12 cellular contexts compared by ENCODE assay signal in the genomic region with DNA sequence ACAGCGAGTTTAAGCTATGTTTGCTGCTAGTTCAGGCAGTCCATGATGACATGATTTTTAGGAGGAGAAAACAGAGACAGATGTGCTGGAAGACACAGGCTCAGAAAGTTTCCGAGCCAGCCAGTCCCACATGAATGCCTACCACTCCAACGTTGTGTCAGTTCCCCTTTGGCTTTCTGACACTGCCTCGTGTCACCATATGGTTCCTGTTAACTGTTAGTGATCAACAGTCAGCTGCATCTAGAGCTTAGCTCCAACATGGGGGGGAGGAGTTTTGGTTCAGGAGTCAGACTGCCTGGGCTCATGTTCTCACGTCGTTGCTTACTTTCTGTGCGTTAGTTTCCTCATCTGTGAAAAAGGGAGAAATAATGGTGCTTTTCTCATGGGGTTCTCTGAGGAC.
DNase-seq lines count a peak whose midpoint lies in the region; ATAC-seq and TF ChIP-seq lines count a peak whose summit lies in the region.
"Had no signal": no experiment of that assay in that cellular context is flagged by ENCODE, and none has a peak within 500 bp of the region (broad histone marks: within the 10 kb centered on the region; RNA-seq: fewer than 3 reads in every experiment).

No MANE protein-coding gene starts in this region.

- no TSS peak for BruUV-seq in PC-3 (replicated peaks; lab: Mats Ljungman, UMichigan)

- H3K4me1 ChIP-seq in neutrophil (ENCODE audit: control insufficient read depth in 1 of 2, insufficient read depth in 1 of 2, low read depth in 1 of 2, low read length in 1 of 2) (peaks cover 53 to 59% of the 10 kb centered on the region in 2 experiments), esophagus squamous epithelium (no peaks in the 10 kb centered on the region), PC-3 (ENCODE audit: insufficient read depth, low read length) (peaks cover 14% of the 10 kb centered on the region)

- TF ChIP-seq CTCF in neutrophil (IDR thresholded peaks at IDR 0.05) (no peak), esophagus squamous epithelium (IDR thresholded peaks at IDR 0.05) (no peak), PC-3 (conservative IDR thresholded peaks at IDR 0.05; ENCODE audit: low read depth, low read length) (no peak)

- H3F3A ChIP-seq in PC-3 (ENCODE audit: low read length, unreplicated experiment): no peaks in the 10 kb centered on the region

- no peak overlapping the region for H2AFZ ChIP-seq in PC-3 (ENCODE audit: low read length)

- ATAC-seq in GM19043 (IDR thresholded peaks at IDR 0.05; ENCODE audit: low read depth, unreplicated experiment) (peak; percentile 71), HG02798 (IDR thresholded peaks at IDR 0.05; ENCODE audit: poor library complexity, unreplicated experiment) (peak; percentile 75), PC-3 (no peak)

- CTCF ChIA-PET in PC-3 (lab: Charles Lee): no interaction called here

- no peaks in the 10 kb centered on the region for H3K27me3 ChIP-seq in neutrophil
- H3K27me3 ChIP-seq in esophagus squamous epithelium: no peaks in the 10 kb centered on the region
- no peaks in the 10 kb centered on the region for H3K27me3 ChIP-seq in PC-3 (ENCODE audit: low read length)
- no peaks in the 10 kb centered on the region for H3K27me3 ChIP-seq in MG63
- H3K27me3 ChIP-seq: cardiac muscle cell, ovary had no signal

- POLR2A ChIA-PET in PC-3 (lab: Charles Lee; ENCODE audit: unreplicated experiment): no interaction called here

- H3K4me2 ChIP-seq in PC-3 (ENCODE audit: low read length): no peak overlapping the region

- DNase-seq in NCI-H1694 (lab: John Stamatoyannopoulos, UW) (peak; percentile 45), esophagus squamous epithelium (lab: John Stamatoyannopoulos, UW) (no peak), PC-3 (no peak), T-helper 2 cell (no peak), MG63 (no peak)
- DNase-seq: activated CD8-positive, alpha-beta memory T cell treated with anti-CD3 and anti-CD28 coated beads, Interleukin-2, amount 50 U/mL, for 48 hours; left cardiac atrium; ovary had no signal

- intact Hi-C loops in esophagus squamous epithelium (cut with DNase I) (no loop called here), PC-3 (cut with micrococcal nuclease) (no loop called here)

- no peaks in the 10 kb centered on the region for H4K20me1 ChIP-seq in PC-3 (ENCODE audit: low read length)

- H3K27ac ChIP-seq in neutrophil: peak overlapping the region; percentile 97
- no peak overlapping the region for H3K27ac ChIP-seq in esophagus squamous epithelium
- H3K27ac ChIP-seq in PC-3 (ENCODE audit: low read length): no peak overlapping the region
- H3K27ac ChIP-seq: cardiac muscle cell, ovary had no signal

- H3K9me3 ChIP-seq in neutrophil (no peaks in the 10 kb centered on the region), esophagus squamous epithelium (no peaks in the 10 kb centered on the region), PC-3 (ENCODE audit: low read length) (no peaks in the 10 kb centered on the region), MG63 (no peaks in the 10 kb centered on the region)
- H3K9me3 ChIP-seq: ovary had no signal

- H3K79me2 ChIP-seq in PC-3 (ENCODE audit: low read length): no peaks in the 10 kb centered on the region

- H3K4me3 ChIP-seq in neutrophil (ENCODE audit: low read depth in 1 of 2, low read length in 1 of 2): peak overlapping the region; percentile 24 to 44
- H3K4me3 ChIP-seq in esophagus squamous epithelium: no peak overlapping the region
- no peak overlapping the region for H3K4me3 ChIP-seq in PC-3 (ENCODE audit: low read length)
- H3K4me3 ChIP-seq in MG63: no peak overlapping the region
- H3K4me3 ChIP-seq: cardiac muscle cell, ovary had no signal

- 67% methylated on average over 7 of the region's 7 CpGs for WGBS in esophagus squamous epithelium, 2 donors

- TF ChIP-seq POLR2A in esophagus squamous epithelium (IDR thresholded peaks at IDR 0.05): no peak

- H3K9ac ChIP-seq in PC-3 (ENCODE audit: low read length): no peak overlapping the region

- no peaks in the 10 kb centered on the region for H3K36me3 ChIP-seq in neutrophil
- no peaks in the 10 kb centered on the region for H3K36me3 ChIP-seq in esophagus squamous epithelium
- H3K36me3 ChIP-seq in PC-3 (ENCODE audit: low read depth, low read length): no peaks in the 10 kb centered on the region
- no peaks in the 10 kb centered on the region for H3K36me3 ChIP-seq in MG63
- H3K36me3 ChIP-seq: cardiac muscle cell, ovary had no signal

- H3K9me2 ChIP-seq in PC-3 (replicated peaks; ENCODE audit: low read length): no peaks in the 10 kb centered on the region

Comparison
In these comparisons a context has a peak if more than half of its experiments do, and no peak if none do; other contexts are left out.
1. H3K4me3 ChIP-seq: peak in neutrophil (2 of 2); none in esophagus squamous epithelium (0 of 4), PC-3 (single experiment) and MG63 (single experiment).